Comparison of ENCODE assay signal across 18 cellular contexts in the genomic region with DNA sequence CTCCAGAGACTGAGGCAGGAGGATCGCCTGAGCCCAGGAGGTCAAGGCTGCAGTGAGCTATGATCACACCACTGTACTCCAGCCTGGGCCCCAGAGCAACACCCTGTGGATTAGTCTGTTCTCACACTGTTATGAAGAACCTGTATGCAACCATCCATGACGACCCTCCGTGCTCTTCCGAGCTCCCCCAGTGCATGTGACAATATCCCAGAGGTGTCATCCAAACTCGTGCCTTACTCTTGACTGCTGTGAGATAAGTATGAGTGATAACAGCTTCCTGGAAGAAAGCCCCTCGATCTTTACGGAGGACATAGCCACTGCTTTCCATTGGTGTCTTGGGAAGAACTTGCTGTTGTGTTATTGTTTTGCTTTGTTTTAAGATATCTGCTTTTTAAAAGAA.
"Had no signal": no experiment of that assay in that cellular context is flagged by ENCODE, and none has a peak within 500 bp of the region (broad histone marks: within the 10 kb centered on the region; RNA-seq: fewer than 3 reads in every experiment).

No MANE protein-coding gene starts in this region.

- H3K4me3 ChIP-seq: SJCRH30 had no signal

- H3K27me3 ChIP-seq: SJCRH30 had no signal

- H3K9me3 ChIP-seq: SJCRH30 had no signal

- H3K27ac ChIP-seq: SJCRH30 had no signal

- DNase-seq: KBM-7, NCI-H1092, NCI-H1105 treated with DMSO at 0.1 percent for 48 hours, NCI-H1417 treated with DMSO at 0.1 percent for 48 hours, NCI-H146, NCI-H1694 treated with DMSO at 0.1 percent for 48 hours, NCI-H1930, NCI-H2081 treated with DMSO at 0.1 percent for 48 hours, NCI-H2171, NCI-H226, NCI-H446, NCI-H510A, NCI-H524 treated with DMSO at 0.1 percent for 48 hours, NCI-H69, NCI-H774, RPMI8226, SHP77 treated with DMSO at 0.1 percent for 48 hours, SJCRH30 had no signal

- H3K4me1 ChIP-seq: SJCRH30 had no signal

- H3K36me3 ChIP-seq: SJCRH30 had no signal
